Comparison of ENCODE assay signal across 13 cellular contexts in the genomic region with DNA sequence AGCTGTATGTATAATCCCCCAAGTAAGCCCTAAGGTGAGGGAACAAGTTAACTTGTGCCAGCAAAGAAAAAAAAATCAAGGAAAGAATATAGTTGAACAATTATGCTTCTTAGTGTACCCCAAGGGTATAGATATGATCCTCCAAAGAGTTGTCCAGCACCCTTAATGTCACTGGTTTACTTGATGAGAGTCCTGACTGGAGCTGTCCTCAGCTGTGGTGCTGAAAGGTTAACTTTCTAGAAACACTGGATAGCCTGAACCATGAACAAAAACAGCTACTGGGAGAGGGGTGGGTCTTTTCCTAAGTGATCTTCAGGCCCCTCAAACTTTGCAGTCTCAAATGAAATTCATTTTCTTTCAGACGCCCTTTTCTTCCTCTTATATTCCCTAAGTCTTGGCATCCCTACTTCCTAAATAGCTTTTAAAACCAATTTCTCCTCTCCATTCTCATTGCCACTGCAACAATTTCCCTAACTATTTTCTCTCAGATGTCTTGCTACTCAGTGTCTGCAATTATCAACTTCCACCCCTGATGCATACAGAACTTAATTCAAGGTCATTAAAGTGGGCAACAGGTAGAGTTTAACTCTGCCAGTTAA.
DNase-seq lines count a peak whose midpoint lies in the region; FAIRE-seq and TF ChIP-seq lines count a peak whose summit lies in the region.
"Had no signal": no experiment of that assay in that cellular context is flagged by ENCODE, and none has a peak within 500 bp of the region (broad histone marks: within the 10 kb centered on the region; RNA-seq: fewer than 3 reads in every experiment).

No MANE protein-coding gene starts in this region.

- no peaks in the 10 kb centered on the region for H3K4me1 Mint-ChIP-seq in astrocyte (ENCODE audit: low read depth, unreplicated experiment)
- no peaks in the 10 kb centered on the region for H3K4me1 Mint-ChIP-seq in activated T-helper 1 cell treated with anti-CD3 and anti-CD28 coated beads, Interleukin-12 subunit alpha, Interleukin-12 subunit beta, Interleukin-2, Interleukin-4 antibody, amounts not matched to agents 30 ng/mL and 10 ng/mL and 1 ng/mL, durations not matched to agents 14 hours and 24 hours and 36 hours (ENCODE audit: low read depth)
- H3K4me1 Mint-ChIP-seq: naive thymus-derived CD4-positive, alpha-beta T cell had no signal

- no peak overlapping the region for H3K4me2 ChIP-seq in astrocyte (ENCODE audit: low read length)

- no peaks in the 10 kb centered on the region for H3K27me3 ChIP-seq in astrocyte (ENCODE audit: insufficient read depth, low read length)

- H3K4me1 ChIP-seq in astrocyte (ENCODE audit: insufficient read depth, low read length), result no peaks in the 10 kb centered on the region

- intact Hi-C loops in activated T-helper 1 cell treated with anti-CD3 and anti-CD28 coated beads, Interleukin-12 subunit alpha, Interleukin-12 subunit beta, Interleukin-2, Interleukin-4 antibody, amounts not matched to agents 30 ng/mL and 10 ng/mL and 1 ng/mL, durations not matched to agents 14 hours and 24 hours and 36 hours (cut with micrococcal nuclease), result no loop called here

- FAIRE-seq in astrocyte (lab: Jason Lieb, UNC), result no peak

- H3K4me3 ChIP-seq in astrocyte (ENCODE audit: insufficient read depth, low read depth, low read length), result no peak overlapping the region

- peak; percentile 36 for DNase-seq in EH (ENCODE audit: low read depth)
- peak; percentile 2 for DNase-seq in astrocyte (ENCODE audit: low read depth)
- DNase-seq in iPS-NIHi7 (ENCODE audit: extremely low spot score), result peak; percentile 57
- DNase-seq in activated T-helper 1 cell treated with anti-CD3 and anti-CD28 coated beads, Interleukin-12 subunit alpha, Interleukin-12 subunit beta, Interleukin-2, Interleukin-4 antibody, amounts not matched to agents 30 ng/mL and 10 ng/mL and 1 ng/mL, durations not matched to agents 14 hours and 24 hours and 36 hours (ENCODE audit: low spot score), result no peak
- DNase-seq in NCI-H2227 (lab: John Stamatoyannopoulos, UW; ENCODE audit: unreplicated experiment), result no peak
- DNase-seq in central memory CD4-positive, alpha-beta T cell, result no peak
- DNase-seq: caudate nucleus; HCEC 1CT; hypothalamus; naive thymus-derived CD4-positive, alpha-beta T cell; NCI-H187; stimulated activated CD4-positive, alpha-beta T cell treated with anti-CD3 and anti-CD28 coated beads, Interleukin-15, amount 100 ng/mL, for 24 hours had no signal

- no peak overlapping the region for H3K27ac ChIP-seq in astrocyte (ENCODE audit: low read depth, low read length)

- H3K79me2 ChIP-seq in astrocyte (ENCODE audit: insufficient read depth, low read length), result no peaks in the 10 kb centered on the region

- no peak overlapping the region for H2AFZ ChIP-seq in astrocyte (ENCODE audit: low read depth, low read length)

- H3K9me3 ChIP-seq in astrocyte (ENCODE audit: insufficient read depth, low read depth, low read length), result no peaks in the 10 kb centered on the region

- H3K4me3 Mint-ChIP-seq in astrocyte (ENCODE audit: unreplicated experiment), result no peak overlapping the region
- no peak overlapping the region for H3K4me3 Mint-ChIP-seq in activated T-helper 1 cell treated with anti-CD3 and anti-CD28 coated beads, Interleukin-12 subunit alpha, Interleukin-12 subunit beta, Interleukin-2, Interleukin-4 antibody, amounts not matched to agents 30 ng/mL and 10 ng/mL and 1 ng/mL, durations not matched to agents 14 hours and 24 hours and 36 hours
- H3K4me3 Mint-ChIP-seq: naive thymus-derived CD4-positive, alpha-beta T cell had no signal

- no peak overlapping the region for H3K9ac ChIP-seq in astrocyte (ENCODE audit: low read length)

- no peaks in the 10 kb centered on the region for H3K36me3 ChIP-seq in astrocyte (ENCODE audit: insufficient read depth, low read length)

- H3K9me3 Mint-ChIP-seq in astrocyte (ENCODE audit: unreplicated experiment), result peaks cover 2% of the 10 kb centered on the region
- H3K9me3 Mint-ChIP-seq in activated T-helper 1 cell treated with anti-CD3 and anti-CD28 coated beads, Interleukin-12 subunit alpha, Interleukin-12 subunit beta, Interleukin-2, Interleukin-4 antibody, amounts not matched to agents 30 ng/mL and 10 ng/mL and 1 ng/mL, durations not matched to agents 14 hours and 24 hours and 36 hours, result no peaks in the 10 kb centered on the region

- no peaks in the 10 kb centered on the region for H4K20me1 ChIP-seq in astrocyte (ENCODE audit: insufficient read depth, low read length)

- H3K36me3 Mint-ChIP-seq in astrocyte (ENCODE audit: low read depth, unreplicated experiment), result no peaks in the 10 kb centered on the region
- H3K36me3 Mint-ChIP-seq in activated T-helper 1 cell treated with anti-CD3 and anti-CD28 coated beads, Interleukin-12 subunit alpha, Interleukin-12 subunit beta, Interleukin-2, Interleukin-4 antibody, amounts not matched to agents 30 ng/mL and 10 ng/mL and 1 ng/mL, durations not matched to agents 14 hours and 24 hours and 36 hours (ENCODE audit: low read depth), result no peaks in the 10 kb centered on the region
- H3K36me3 Mint-ChIP-seq: naive thymus-derived CD4-positive, alpha-beta T cell had no signal

- peaks cover 9% of the 10 kb centered on the region for H3K27me3 Mint-ChIP-seq in astrocyte (ENCODE audit: low read depth, unreplicated experiment)
- H3K27me3 Mint-ChIP-seq in activated T-helper 1 cell treated with anti-CD3 and anti-CD28 coated beads, Interleukin-12 subunit alpha, Interleukin-12 subunit beta, Interleukin-2, Interleukin-4 antibody, amounts not matched to agents 30 ng/mL and 10 ng/mL and 1 ng/mL, durations not matched to agents 14 hours and 24 hours and 36 hours (ENCODE audit: insufficient read depth), result peaks cover 3% of the 10 kb centered on the region

- TF ChIP-seq RAD21 in Ishikawa (IDR thresholded peaks at IDR 0.05; ENCODE audit: low read depth), result no peak

- no peak for TF ChIP-seq CTCF in astrocyte (IDR thresholded peaks at IDR 0.05; ENCODE audit: insufficient read depth, low read depth, low read length)

- H3K27ac Mint-ChIP-seq in astrocyte (ENCODE audit: unreplicated experiment), result no peak overlapping the region
- H3K27ac Mint-ChIP-seq in activated T-helper 1 cell treated with anti-CD3 and anti-CD28 coated beads, Interleukin-12 subunit alpha, Interleukin-12 subunit beta, Interleukin-2, Interleukin-4 antibody, amounts not matched to agents 30 ng/mL and 10 ng/mL and 1 ng/mL, durations not matched to agents 14 hours and 24 hours and 36 hours, result no peak overlapping the region
- H3K27ac Mint-ChIP-seq: naive thymus-derived CD4-positive, alpha-beta T cell had no signal

- TF ChIP-seq EP300 in Ishikawa (IDR thresholded peaks at IDR 0.05; ENCODE audit: borderline replicate concordance), result no peak

TF ChIP-seq in Ishikawa, 13 proteins besides CTCF, POLR2A, EP300 and RAD21:
- TF ChIP-seq, protein P1, sequence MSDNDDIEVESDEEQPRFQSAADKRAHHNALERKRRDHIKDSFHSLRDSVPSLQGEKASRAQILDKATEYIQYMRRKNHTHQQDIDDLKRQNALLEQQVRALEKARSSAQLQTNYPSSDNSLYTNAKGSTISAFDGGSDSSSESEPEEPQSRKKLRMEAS (IDR thresholded peaks at IDR 0.05), result no peak
- TF ChIP-seq CREB1 (IDR thresholded peaks at IDR 0.05; ENCODE audit: low read depth) (no peak), REST (IDR thresholded peaks at IDR 0.05; ENCODE audit: low read depth) (peak; percentile 91), CEBPB (IDR thresholded peaks at IDR 0.05) (no peak), NFIC (IDR thresholded peaks at IDR 0.05) (no peak)

Comparison
In these comparisons a context has a peak if more than half of its experiments do, and no peak if none do; other contexts are left out.
1. DNase-seq: peak in EH (single experiment), astrocyte (single experiment) and iPS-NIHi7 (single experiment); none in activated T-helper 1 cell treated with anti-CD3 and anti-CD28 coated beads, Interleukin-12 subunit alpha, Interleukin-12 subunit beta, Interleukin-2, Interleukin-4 antibody, amounts not matched to agents 30 ng/mL and 10 ng/mL and 1 ng/mL, durations not matched to agents 14 hours and 24 hours and 36 hours (single experiment), NCI-H2227 (single experiment) and central memory CD4-positive, alpha-beta T cell (single experiment).